7 cellular contexts compared by ENCODE assay signal in the genomic region with DNA sequence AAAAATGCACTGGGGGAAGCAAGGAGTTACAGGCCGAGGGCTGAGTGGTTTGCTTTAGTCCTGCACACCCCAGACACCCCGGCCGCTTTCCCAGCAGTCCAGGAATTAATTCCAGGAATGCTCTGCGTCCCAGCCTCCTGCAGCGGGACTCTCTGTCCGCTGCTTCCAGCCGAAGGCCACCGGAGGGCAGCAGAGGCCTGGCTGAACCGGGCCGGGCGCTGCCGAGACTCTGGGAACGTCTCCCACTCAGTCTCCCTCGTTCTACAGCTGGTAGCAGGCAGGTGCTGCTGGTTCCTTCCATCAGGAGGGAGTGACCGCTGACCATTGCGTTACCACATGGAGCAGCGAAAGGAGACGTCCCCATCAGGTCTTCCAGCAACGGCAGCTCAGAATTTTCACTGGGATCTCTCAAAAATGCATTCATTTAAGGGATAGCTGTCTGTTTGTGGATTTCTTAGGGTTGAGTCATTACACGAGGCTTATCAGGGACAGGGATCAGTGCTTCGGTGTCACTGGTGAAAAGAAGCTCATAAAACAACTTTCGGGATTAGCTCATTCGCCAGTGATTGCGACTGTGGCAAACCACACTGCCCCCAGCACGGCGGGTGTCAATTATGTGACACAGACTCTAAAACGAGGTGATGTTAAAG. TPM values are rescaled to one million over a fixed set of nuclear protein-coding genes. Genes with fewer than 3 reads are reported as not detected.
DNase-seq lines count a peak whose midpoint lies in the region; ATAC-seq and TF ChIP-seq lines count a peak whose summit lies in the region.

No MANE protein-coding gene starts in this region.

- H3K4me3 ChIP-seq in left lung: no peak overlapping the region

- peak; percentile 82 to 89 for TF ChIP-seq CTCF in left lung (IDR thresholded peaks at IDR 0.05)

- intact Hi-C loops in left lung (cut with DNase I): loop anchor here in 1 of 2 donors (10.0 kb wide), 1 partner anchor 1577 kb away; no protein-coding TSS in a partner anchor

- H3K27me3 ChIP-seq in left lung: peaks cover 0 to 37% of the 10 kb centered on the region in 2 donors

- H3K4me1 ChIP-seq in left lung: peaks cover 0 to 18% of the 10 kb centered on the region in 2 donors

- no peaks in the 10 kb centered on the region for H3K9me3 ChIP-seq in left lung

- ATAC-seq in GM18499 (IDR thresholded peaks at IDR 0.05; ENCODE audit: insufficient read depth, unreplicated experiment): peak; percentile 81
- ATAC-seq in HG02973 (IDR thresholded peaks at IDR 0.05; ENCODE audit: unreplicated experiment): peak; percentile 67
- ATAC-seq in left lung: peak; percentile 97

- no peaks in the 10 kb centered on the region for H3K36me3 ChIP-seq in left lung

- DNase-seq in NCI-H2196 (lab: John Stamatoyannopoulos, UW; ENCODE audit: unreplicated experiment): peak; percentile 69
- DNase-seq in activated CD4-positive, CD25-positive, alpha-beta regulatory T cell treated with anti-CD3 and anti-CD28 coated beads, Interleukin-2, amount 50 U/mL, for 72 hours: peak; percentile 59
- peak; percentile 72 for DNase-seq in cerebellar cortex (ENCODE audit: low spot score)
- peak; percentile 75 to 93 for DNase-seq in left lung
- DNase-seq in stimulated activated CD4-positive, alpha-beta T cell treated with anti-CD3 and anti-CD28 coated beads, Interleukin-1b, Interleukin-23, amount 100 ng/mL, for 48 hours: peak; percentile 88

- H3K27ac ChIP-seq in left lung: no peak overlapping the region

RNA-seq across cellular contexts. Expression of a gene that starts 24.9 kb away (rescaled TPM):
- total RNA-seq in left lung: 10 to 100 TPM; 71.6 to 77.0 TPM
